Comparison of ENCODE assay signal across 22 cellular contexts in genomic region chr9:21412109-21412508, GRCh38. TPM values are rescaled to one million over a fixed set of nuclear protein-coding genes. Genes with fewer than 3 reads are reported as not detected.
DNase-seq lines count a peak whose midpoint lies in the region; ATAC-seq, FAIRE-seq and TF ChIP-seq lines count a peak whose summit lies in the region.
"Had no signal": no experiment of that assay in that cellular context is flagged by ENCODE, and none has a peak within 500 bp of the region (broad histone marks: within the 10 kb centered on the region; RNA-seq: fewer than 3 reads in every experiment).

No MANE protein-coding gene starts in this region.

- H3K36me3 Mint-ChIP-seq in activated CD4-positive, alpha-beta T cell treated with anti-CD3 and anti-CD28 coated beads, Interleukin-2, amount 10 ng/mL, durations not matched to agents 24 days and 14 days (ENCODE audit: low read depth), result no peaks in the 10 kb centered on the region

- intact Hi-C loops in GM12878 (cut with micrococcal nuclease; ENCODE audit: unreplicated experiment), result loop anchor here (2.0 to 5.0 kb wide), 2 partner anchors 93 to 170 kb away; partner anchors contain the start of gene IFNA14
- intact Hi-C loops in activated CD4-positive, alpha-beta T cell treated with anti-CD3 and anti-CD28 coated beads, Interleukin-2, amount 10 ng/mL, durations not matched to agents 24 days and 14 days (cut with micrococcal nuclease), result no loop called here

- DNase-seq in GM12878 (ENCODE audit: low read depth, low spot score), result no peak
- no peak for DNase-seq in NCI-H526 (lab: John Stamatoyannopoulos, UW)
- no peak for DNase-seq in NCI-H1092 treated with DMSO at 0.1 percent for 48 hours (lab: John Stamatoyannopoulos, UW)
- no peak for DNase-seq in activated CD4-positive, alpha-beta T cell treated with anti-CD3 and anti-CD28 coated beads, Interleukin-2, amount 10 ng/mL, durations not matched to agents 24 days and 14 days
- DNase-seq: activated gamma-delta T cell treated with Interleukin-2 at 50 U/mL for 16 hours, H7, mesenchymal stem cell, NCI-H2029 treated with DMSO at 0.1 percent for 48 hours, NCI-H510A treated with DMSO at 0.1 percent for 48 hours, nephron progenitor cell, PC-3, SW 1271 had no signal

- no peaks in the 10 kb centered on the region for H3K9me3 Mint-ChIP-seq in activated CD4-positive, alpha-beta T cell treated with anti-CD3 and anti-CD28 coated beads, Interleukin-2, amount 10 ng/mL, durations not matched to agents 24 days and 14 days
- H3K9me3 Mint-ChIP-seq: nephron progenitor cell had no signal

- no peak overlapping the region for H3K27ac ChIP-seq in GM12878 (ENCODE audit: control insufficient read depth, insufficient read depth)
- H3K27ac ChIP-seq: gastroesophageal sphincter, vagina had no signal

- no peaks in the 10 kb centered on the region for H3K36me3 ChIP-seq in GM12878 (ENCODE audit: control insufficient read depth in 2 of 2, insufficient read depth in 2 of 2, low read length in 1 of 2)
- H3K36me3 ChIP-seq: gastroesophageal sphincter, vagina had no signal

- no peak for TF ChIP-seq RAD21 in GM12878 (IDR thresholded peaks at IDR 0.05; ENCODE audit: insufficient read depth, low read depth, low read length)

- no TSS peak for BruUV-seq in GM12878 (replicated peaks; lab: Mats Ljungman, UMichigan)

- H3K4me3 ChIP-seq in GM12878, result no peak overlapping the region
- H3K4me3 ChIP-seq: gastroesophageal sphincter, vagina had no signal

- peaks cover 37% of the 10 kb centered on the region for H3K27me3 Mint-ChIP-seq in activated CD4-positive, alpha-beta T cell treated with anti-CD3 and anti-CD28 coated beads, Interleukin-2, amount 10 ng/mL, durations not matched to agents 24 days and 14 days

- H3K79me2 ChIP-seq in GM12878 (ENCODE audit: control insufficient read depth, insufficient read depth, low read length), result no peaks in the 10 kb centered on the region

- 36% methylated on average over 1 of the region's 1 CpG for whole genome bisulfite sequencing in GM12878 (ENCODE audit: insufficient coverage, insufficient replicate concordance, low lambda C conversion rate, missing lambda C conversion rate)

- no peaks in the 10 kb centered on the region for H3K9me3 ChIP-seq in GM12878 (replicated peaks; ENCODE audit: control insufficient read depth, insufficient read depth, low read length)
- H3K9me3 ChIP-seq: gastroesophageal sphincter, vagina had no signal

- no peak for FAIRE-seq in GM12878 (lab: Jason Lieb, UNC)
- FAIRE-seq: colon, endothelial cell of umbilical vein had no signal

- peaks cover 6% of the 10 kb centered on the region; the same call in 1 of the 2 replicates for H3K4me1 ChIP-seq in GM12878 (ENCODE audit: control insufficient read depth, insufficient read depth, low read length)
- H3K4me1 ChIP-seq: gastroesophageal sphincter, vagina had no signal

- POLR2A ChIA-PET in GM12878 (lab: Charles Lee), result interaction anchor here (0.6 kb wide), 1 partner anchor 35 kb away, joined by 6 read pairs; no protein-coding TSS in a partner anchor

- no peaks in the 10 kb centered on the region for H3K4me1 Mint-ChIP-seq in activated CD4-positive, alpha-beta T cell treated with anti-CD3 and anti-CD28 coated beads, Interleukin-2, amount 10 ng/mL, durations not matched to agents 24 days and 14 days

- no peak overlapping the region for H3K4me3 Mint-ChIP-seq in activated CD4-positive, alpha-beta T cell treated with anti-CD3 and anti-CD28 coated beads, Interleukin-2, amount 10 ng/mL, durations not matched to agents 24 days and 14 days
- H3K4me3 Mint-ChIP-seq: nephron progenitor cell had no signal

- no peaks in the 10 kb centered on the region for H4K20me1 ChIP-seq in GM12878 (ENCODE audit: control insufficient read depth, insufficient read depth)

- H3K4me2 ChIP-seq in GM12878 (ENCODE audit: control insufficient read depth, insufficient read depth), result 0 out of 2 replicates have a peak overlapping the region, but pooled peaks have one; percentile 19

- RAD21 ChIA-PET in GM12878 (lab: Charles Lee; ENCODE audit: unreplicated experiment), result interaction anchor here (0.5 to 3.6 kb wide), 6 partner anchors 77 to 156 kb away, joined by 3 to 24 read pairs (median 6); partner anchors contain the start of gene KLHL9

- TF ChIP-seq POLR2A in GM12878 (IDR thresholded peaks at IDR 0.05; ENCODE audit: low read depth, low read length), result no peak

- SMC1A ChIA-PET in GM12878 (lab: Charles Lee; ENCODE audit: uncharacterized antibody, unreplicated experiment), result interaction anchor here (1.2 to 3.9 kb wide), 6 partner anchors 10 to 93 kb away, joined by 3 to 32 read pairs (median 8); no protein-coding TSS in a partner anchor

- in situ Hi-C loops in GM12878 (cut with MboI), result no loop called here

- H3K27me3 ChIP-seq in GM12878 (replicated peaks in 1 of 2; ENCODE audit: control insufficient read depth in 2 of 2, insufficient read depth in 2 of 2, low read length in 1 of 2), result no peaks in the 10 kb centered on the region; a peak in 1 of 4 replicates
- H3K27me3 ChIP-seq: vagina had no signal

- no peak for TF ChIP-seq CTCF in GM12878 (IDR thresholded peaks at IDR 0.05 in 2 of 3, conservative IDR thresholded peaks at IDR 0.05 in 1 of 3; ENCODE audit: control insufficient read depth in 2 of 3, extremely low read depth in 1 of 3, insufficient read depth in 1 of 3, low read depth in 3 of 3, low read length in 3 of 3)

- H3K27ac Mint-ChIP-seq in activated CD4-positive, alpha-beta T cell treated with anti-CD3 and anti-CD28 coated beads, Interleukin-2, amount 10 ng/mL, durations not matched to agents 24 days and 14 days, result no peak overlapping the region
- H3K27ac Mint-ChIP-seq: nephron progenitor cell had no signal

- TF ChIP-seq EP300 in GM12878 (IDR thresholded peaks at IDR 0.05; ENCODE audit: borderline replicate concordance in 1 of 2, control insufficient read depth in 1 of 2, low read depth in 2 of 2, low read length in 2 of 2), result no peak

- CTCF ChIA-PET in GM12878 (lab: Yijun Ruan, JAX), result interaction anchor here (0.8 to 5.9 kb wide), 9 partner anchors 9 to 159 kb away, joined by 3 to 55 read pairs (median 5); no protein-coding TSS in a partner anchor

- no peak overlapping the region for H2AFZ ChIP-seq in GM12878 (ENCODE audit: control insufficient read depth, low read depth, low read length)

- ATAC-seq in GM18502 (IDR thresholded peaks at IDR 0.05; ENCODE audit: poor library complexity, unreplicated experiment), result peak; percentile 89
- peak; percentile 83 for ATAC-seq in GM21529 (IDR thresholded peaks at IDR 0.05; ENCODE audit: unreplicated experiment)
- peak; percentile 74 for ATAC-seq in HG03432 (IDR thresholded peaks at IDR 0.05; ENCODE audit: unreplicated experiment)
- ATAC-seq in GM12878, result peak; percentile 55; the same call in 2 of the 3 replicates
- ATAC-seq in GM18867 (IDR thresholded peaks at IDR 0.05; ENCODE audit: unreplicated experiment), result no peak
- ATAC-seq: gastroesophageal sphincter, PC-3 had no signal

- H3K9ac ChIP-seq in GM12878 (ENCODE audit: control insufficient read depth, insufficient read depth, low read length), result no peak overlapping the region

RNA-seq across cellular contexts. Expression of gene IFNA8, which starts 3.2 kb away (rescaled TPM):
- not detected in 2 replicates for total RNA-seq in GM12878 (2013; cell fraction: nucleolus; rRNA removed)
- not detected in 2 replicates for total RNA-seq in GM12878 (2014; rRNA removed)
- total RNA-seq in GM12878 (2014; rRNA removed; fragmentation: Illumina TruSeq; extraction: Trizol), result not detected in 2 replicates
- total RNA-seq in GM12878 (2021), result not detected in 2 replicates
- not detected for polyA plus RNA-seq in GM12878 (2011; ENCODE audit: low read depth)
- not detected in 2 replicates for polyA plus RNA-seq in GM12878 (2011; rRNA removed)
- polyA plus RNA-seq in GM12878 (2011; cell fraction: cytosol; rRNA removed), result not detected in 2 replicates
- not detected in 2 replicates for polyA plus RNA-seq in GM12878 (2011; cell fraction: nucleus; rRNA removed)
- not detected in 2 replicates for polyA plus RNA-seq in GM12878 (2012)
- polyA plus RNA-seq in GM12878 (2014; fragmentation: Illumina TruSeq; extraction: Trizol), result not detected in 2 replicates
- not detected for polyA plus RNA-seq in GM12878 (2014; fragmentation: Nextera tagmentation; extraction: Ambion mirVana)
- not detected in 2 replicates for polyA plus RNA-seq in GM12878 (2014; rRNA removed)
- not detected for polyA plus RNA-seq in GM12878 (2016; fragmentation: Nextera tagmentation; extraction: Ambion mirVana)
- not detected in 2 replicates for polyA minus RNA-seq in GM12878 (2011; rRNA and poly(A)+ RNA removed)
- not detected in 2 replicates for polyA minus RNA-seq in GM12878 (2011; cell fraction: cytosol; rRNA and poly(A)+ RNA removed)
- not detected in 2 replicates for polyA minus RNA-seq in GM12878 (2011; cell fraction: nucleus; rRNA and poly(A)+ RNA removed)
- total RNA-seq in activated CD4-positive, alpha-beta T cell treated with anti-CD3 and anti-CD28 coated beads, Interleukin-2, amount 10 ng/mL, durations not matched to agents 24 days and 14 days, result not detected in 2 replicates
- total RNA-seq: endothelial cell of umbilical vein, gastroesophageal sphincter, H7, HT1080, PC-3, vagina had no signal
- polyA plus RNA-seq: AG04450, endothelial cell of umbilical vein had no signal

RNA-seq across cellular contexts. Expression of gene IFNA2, which starts 26.9 kb away (rescaled TPM):
- total RNA-seq in GM12878 (2013; cell fraction: nucleolus; rRNA removed), result 5.9 and 6.9 TPM in 2 replicates
- 0.33 and 0.73 TPM in 2 replicates for total RNA-seq in GM12878 (2014; rRNA removed)
- 0.31 and 0.46 TPM in 2 replicates for total RNA-seq in GM12878 (2014; rRNA removed; fragmentation: Illumina TruSeq; extraction: Trizol)
- total RNA-seq in GM12878 (2021), result 0.26 TPM in 1 of 2 replicates, not detected in the other
- not detected for polyA plus RNA-seq in GM12878 (2011; ENCODE audit: low read depth)
- polyA plus RNA-seq in GM12878 (2011; rRNA removed), result 2.8 and 3.7 TPM in 2 replicates
- 1.2 and 2.1 TPM in 2 replicates for polyA plus RNA-seq in GM12878 (2011; cell fraction: cytosol; rRNA removed)
- polyA plus RNA-seq in GM12878 (2011; cell fraction: nucleus; rRNA removed), result 2.0 and 3.0 TPM in 2 replicates
- 0.23 and 0.36 TPM in 2 replicates for polyA plus RNA-seq in GM12878 (2012)
- polyA plus RNA-seq in GM12878 (2014; fragmentation: Illumina TruSeq; extraction: Trizol), result 0.43 and 1.1 TPM in 2 replicates
- 1 to 10 TPM; 1.3 to 1.8 TPM for polyA plus RNA-seq in GM12878 (2014; fragmentation: Nextera tagmentation; extraction: Ambion mirVana)
- polyA plus RNA-seq in GM12878 (2014; rRNA removed), result 0.06 and 0.59 TPM in 2 replicates
- not detected for polyA plus RNA-seq in GM12878 (2016; fragmentation: Nextera tagmentation; extraction: Ambion mirVana)
- 3.3 and 3.8 TPM in 2 replicates for polyA minus RNA-seq in GM12878 (2011; rRNA and poly(A)+ RNA removed)
- polyA minus RNA-seq in GM12878 (2011; cell fraction: cytosol; rRNA and poly(A)+ RNA removed), result not detected in 2 replicates
- 2.6 and 3.0 TPM in 2 replicates for polyA minus RNA-seq in GM12878 (2011; cell fraction: nucleus; rRNA and poly(A)+ RNA removed)
- not detected in 2 replicates for total RNA-seq in activated CD4-positive, alpha-beta T cell treated with anti-CD3 and anti-CD28 coated beads, Interleukin-2, amount 10 ng/mL, durations not matched to agents 24 days and 14 days
- total RNA-seq: endothelial cell of umbilical vein, gastroesophageal sphincter, H7, HT1080, PC-3, vagina had no signal
- polyA plus RNA-seq: AG04450, endothelial cell of umbilical vein had no signal

RNA-seq across cellular contexts. Expression of gene IFNA1, which starts 28.1 kb away (rescaled TPM):
- not detected in 2 replicates for total RNA-seq in GM12878 (2013; cell fraction: nucleolus; rRNA removed)
- total RNA-seq in GM12878 (2014; rRNA removed) (not detected in 2 replicates), GM12878 (2014; rRNA removed; fragmentation: Illumina TruSeq; extraction: Trizol) (not detected in 2 replicates), GM12878 (2021) (not detected in 2 replicates)
- not detected for polyA plus RNA-seq in GM12878 (2011; ENCODE audit: low read depth)
- polyA plus RNA-seq in GM12878 (2011; rRNA removed) (not detected in 2 replicates), GM12878 (2014; fragmentation: Illumina TruSeq; extraction: Trizol) (not detected in 2 replicates), GM12878 (2014; fragmentation: Nextera tagmentation; extraction: Ambion mirVana) (not detected), GM12878 (2014; rRNA removed) (not detected in 2 replicates), GM12878 (2016; fragmentation: Nextera tagmentation; extraction: Ambion mirVana) (not detected)
- not detected in 2 replicates for polyA plus RNA-seq in GM12878 (2011; cell fraction: cytosol; rRNA removed)
- polyA plus RNA-seq in GM12878 (2011; cell fraction: nucleus; rRNA removed), result not detected in 2 replicates
- polyA plus RNA-seq in GM12878 (2012), result not detected in 2 replicates
- polyA minus RNA-seq in GM12878 (2011; rRNA and poly(A)+ RNA removed), result not detected in 2 replicates
- polyA minus RNA-seq in GM12878 (2011; cell fraction: cytosol; rRNA and poly(A)+ RNA removed), result not detected in 2 replicates
- 0.57 TPM in 1 of 2 replicates, not detected in the other for polyA minus RNA-seq in GM12878 (2011; cell fraction: nucleus; rRNA and poly(A)+ RNA removed)
- not detected in 2 replicates for total RNA-seq in activated CD4-positive, alpha-beta T cell treated with anti-CD3 and anti-CD28 coated beads, Interleukin-2, amount 10 ng/mL, durations not matched to agents 24 days and 14 days
- total RNA-seq: endothelial cell of umbilical vein, gastroesophageal sphincter, H7, HT1080, PC-3, vagina had no signal
- polyA plus RNA-seq: AG04450, endothelial cell of umbilical vein had no signal

RNA-seq across cellular contexts. Expression of gene IFNA13, which starts 44.3 kb away (rescaled TPM):
- total RNA-seq in GM12878 (2013; cell fraction: nucleolus; rRNA removed), result 4.9 and 6.9 TPM in 2 replicates
- total RNA-seq in GM12878 (2014; rRNA removed), result not detected in 2 replicates
- not detected in 2 replicates for total RNA-seq in GM12878 (2014; rRNA removed; fragmentation: Illumina TruSeq; extraction: Trizol)
- not detected in 2 replicates for total RNA-seq in GM12878 (2021)
- not detected for polyA plus RNA-seq in GM12878 (2011; ENCODE audit: low read depth)
- 0.06 TPM in 1 of 2 replicates, not detected in the other for polyA plus RNA-seq in GM12878 (2011; rRNA removed)
- polyA plus RNA-seq in GM12878 (2011; cell fraction: cytosol; rRNA removed), result not detected in 2 replicates
- polyA plus RNA-seq in GM12878 (2011; cell fraction: nucleus; rRNA removed), result 0.38 and 1.4 TPM in 2 replicates
- polyA plus RNA-seq in GM12878 (2012), result not detected in 2 replicates
- not detected in 2 replicates for polyA plus RNA-seq in GM12878 (2014; fragmentation: Illumina TruSeq; extraction: Trizol)
- polyA plus RNA-seq in GM12878 (2014; fragmentation: Nextera tagmentation; extraction: Ambion mirVana), result not detected
- polyA plus RNA-seq in GM12878 (2014; rRNA removed), result not detected in 2 replicates
- polyA plus RNA-seq in GM12878 (2016; fragmentation: Nextera tagmentation; extraction: Ambion mirVana), result not detected
- 0.37 TPM in 1 of 2 replicates, not detected in the other for polyA minus RNA-seq in GM12878 (2011; rRNA and poly(A)+ RNA removed)
- polyA minus RNA-seq in GM12878 (2011; cell fraction: cytosol; rRNA and poly(A)+ RNA removed), result not detected in 2 replicates
- 0.60 TPM in 1 of 2 replicates, not detected in the other for polyA minus RNA-seq in GM12878 (2011; cell fraction: nucleus; rRNA and poly(A)+ RNA removed)
- not detected in 2 replicates for total RNA-seq in activated CD4-positive, alpha-beta T cell treated with anti-CD3 and anti-CD28 coated beads, Interleukin-2, amount 10 ng/mL, durations not matched to agents 24 days and 14 days
- total RNA-seq: endothelial cell of umbilical vein, gastroesophageal sphincter, H7, HT1080, PC-3, vagina had no signal
- polyA plus RNA-seq: AG04450, endothelial cell of umbilical vein had no signal
